9 cellular contexts compared by ENCODE assay signal in genomic region chr7:26198781-26199169, GRCh38. TPM values are rescaled to one million over a fixed set of nuclear protein-coding genes. Genes with fewer than 3 reads are reported as not detected.
DNase-seq lines count a peak whose midpoint lies in the region; ATAC-seq, FAIRE-seq and TF ChIP-seq lines count a peak whose summit lies in the region.
"Had no signal": no experiment of that assay in that cellular context is flagged by ENCODE, and none has a peak within 500 bp of the region (broad histone marks: within the 10 kb centered on the region; RNA-seq: fewer than 3 reads in every experiment).

No MANE protein-coding gene starts in this region.

- H3K79me2 ChIP-seq in mesendoderm (ENCODE audit: control insufficient read depth, insufficient read depth, low read length) = peaks cover 79% of the 10 kb centered on the region

- in situ Hi-C loops in brain microvascular endothelial cell (cut with HindIII; ENCODE audit: low pct_ligation_motif_present, low sequenced_read_pairs) = no loop called here

- no peak overlapping the region for H3K4ac ChIP-seq in mesendoderm (ENCODE audit: low read depth, low read length)

- H3K4me1 ChIP-seq in left ventricle myocardium inferior (peaks cover 87% of the 10 kb centered on the region), mesendoderm (ENCODE audit: control insufficient read depth, low read depth, low read length) (peaks cover 2% of the 10 kb centered on the region), uterus (peaks cover 13 to 21% of the 10 kb centered on the region in 2 donors)

- no CpG with 5 or more reads among the region's 7 CpGs for WGBS in mesendoderm (ENCODE audit: extremely low coverage, insufficient coverage, low lambda C conversion rate)

- peak overlapping the region; percentile 90 for H3K4me3 ChIP-seq in left ventricle myocardium inferior
- peak overlapping the region; percentile 98 for H3K4me3 ChIP-seq in brain microvascular endothelial cell (ENCODE audit: low read depth, low read length)
- H3K4me3 ChIP-seq in mesendoderm (ENCODE audit: low read length) = peak overlapping the region; percentile 97
- peak overlapping the region; percentile 88 to 97 for H3K4me3 ChIP-seq in uterus

- H2BK15ac ChIP-seq in mesendoderm (replicated peaks; ENCODE audit: low read depth) = no peak overlapping the region

- H3K36me3 ChIP-seq in left ventricle myocardium inferior (peaks cover 48% of the 10 kb centered on the region), brain microvascular endothelial cell (replicated peaks) (peaks cover 47% of the 10 kb centered on the region), mesendoderm (ENCODE audit: control insufficient read depth, insufficient read depth, low read length) (peaks cover 16% of the 10 kb centered on the region), uterus (no peaks in the 10 kb centered on the region)

- peak overlapping the region; percentile 82 for H3K56ac ChIP-seq in mesendoderm (ENCODE audit: low read length)

- H3K9me3 ChIP-seq in left ventricle myocardium inferior (replicated peaks) (no peaks in the 10 kb centered on the region), uterus (no peaks in the 10 kb centered on the region)

- no peak overlapping the region for H3K23ac ChIP-seq in mesendoderm (ENCODE audit: low read length)

- no peak for FAIRE-seq in HTR-8/SVneo (lab: Jason Lieb, UNC)

- H3K27me3 ChIP-seq in left ventricle myocardium inferior (ENCODE audit: low read depth) (no peaks in the 10 kb centered on the region), brain microvascular endothelial cell (replicated peaks) (no peaks in the 10 kb centered on the region), mesendoderm (ENCODE audit: insufficient read depth, low read length, poor library complexity) (no peaks in the 10 kb centered on the region), uterus (no peaks in the 10 kb centered on the region)

- H4K8ac ChIP-seq in mesendoderm (ENCODE audit: low read depth, low read length) = no peak overlapping the region

- no peaks in the 10 kb centered on the region for H3K79me1 ChIP-seq in mesendoderm (ENCODE audit: low read length)

- ATAC-seq in Right ventricle myocardium superior (ENCODE audit: poor library complexity) = no peak

- H2AK5ac ChIP-seq in mesendoderm (ENCODE audit: low read length) = no peak overlapping the region

- H3K9ac ChIP-seq in mesendoderm (ENCODE audit: low read length) = peak overlapping the region; percentile 94

- H2BK120ac ChIP-seq in mesendoderm (ENCODE audit: low read depth, low read length) = no peak overlapping the region

- H3K27ac ChIP-seq in left ventricle myocardium inferior (replicated peaks) (peak overlapping the region; percentile 98), brain microvascular endothelial cell (peak overlapping the region; percentile 6), mesendoderm (ENCODE audit: low read depth, low read length) (no peak overlapping the region), uterus (peak overlapping the region; percentile 100)

- H4K5ac ChIP-seq in mesendoderm (ENCODE audit: low read length) = no peak overlapping the region

- intact Hi-C loops in left ventricle myocardium inferior (cut with micrococcal nuclease) = no loop called here
- intact Hi-C loops in Right ventricle myocardium superior (cut with DNase I) = no loop called here
- intact Hi-C loops in uterus (cut with DNase I; ENCODE audit: low total_unique reads) = no loop called here

- TF ChIP-seq POLR2A in uterus (IDR thresholded peaks at IDR 0.05) = no peak

- DNase-seq in left ventricle myocardium inferior = no peak
- DNase-seq in Right ventricle myocardium superior = no peak
- no peak for DNase-seq in brain microvascular endothelial cell
- DNase-seq in mesendoderm = no peak
- no peak for DNase-seq in uterus
- DNase-seq in NCI-H526 (lab: John Stamatoyannopoulos, UW) = no peak
- no peak for DNase-seq in activated CD4-positive, CD25-positive, alpha-beta regulatory T cell (lab: John Stamatoyannopoulos, UW)
- no peak for DNase-seq in HTR-8/SVneo (ENCODE audit: insufficient read length, low spot score)
- DNase-seq: SIG-M5 had no signal

- H2BK5ac ChIP-seq in mesendoderm (ENCODE audit: low read length) = no peak overlapping the region

- no peak overlapping the region for H3K18ac ChIP-seq in mesendoderm (ENCODE audit: low read length)

- TF ChIP-seq CTCF in left ventricle myocardium inferior (IDR thresholded peaks at IDR 0.05; ENCODE audit: borderline replicate concordance) (no peak), brain microvascular endothelial cell (IDR thresholded peaks at IDR 0.05; ENCODE audit: low read depth, low read length, missing control alignments) (no peak), uterus (IDR thresholded peaks at IDR 0.05) (no peak)

- peak overlapping the region; percentile 54 for H3K4me2 ChIP-seq in mesendoderm (ENCODE audit: low read length)

RNA-seq across cellular contexts. Expression of gene HNRNPA2B1, which starts 1.8 kb away (rescaled TPM):
- total RNA-seq in left ventricle myocardium inferior (398 TPM), Right ventricle myocardium superior (400 TPM), uterus (100 to 1,000 TPM; 100 to 464 (median 207) TPM)
- polyA plus RNA-seq in mesendoderm (2013, experiment 1 of 2) = 937 TPM
- 922 TPM for polyA plus RNA-seq in mesendoderm (2013, experiment 2 of 2)

RNA-seq across cellular contexts. Expression of gene CBX3, which starts 2.8 kb away (rescaled TPM):
- total RNA-seq in left ventricle myocardium inferior (58.5 TPM), Right ventricle myocardium superior (54.2 TPM), uterus (100 to 1,000 TPM in 2 of 4 donors, 10 to 100 TPM in 2; 30.5 to 178 (median 88.1) TPM)
- polyA plus RNA-seq in mesendoderm (2013, experiment 1 of 2) = 207 TPM
- polyA plus RNA-seq in mesendoderm (2013, experiment 2 of 2) = 206 TPM

RNA-seq across cellular contexts. Expression of gene NFE2L3, which starts 46.8 kb away (rescaled TPM):
- 0.99 TPM for total RNA-seq in left ventricle myocardium inferior
- 0.91 TPM for total RNA-seq in Right ventricle myocardium superior
- 34.7 TPM for polyA plus RNA-seq in mesendoderm (2013, experiment 1 of 2)
- 36.5 TPM for polyA plus RNA-seq in mesendoderm (2013, experiment 2 of 2)
- total RNA-seq in uterus = 1 to 10 TPM in 3 of 4 donors, not detected in 1; 3.6 to 6.2 (median 4.1) TPM
